Comparison of ENCODE assay signal across 1 cellular context in the genomic region with DNA sequence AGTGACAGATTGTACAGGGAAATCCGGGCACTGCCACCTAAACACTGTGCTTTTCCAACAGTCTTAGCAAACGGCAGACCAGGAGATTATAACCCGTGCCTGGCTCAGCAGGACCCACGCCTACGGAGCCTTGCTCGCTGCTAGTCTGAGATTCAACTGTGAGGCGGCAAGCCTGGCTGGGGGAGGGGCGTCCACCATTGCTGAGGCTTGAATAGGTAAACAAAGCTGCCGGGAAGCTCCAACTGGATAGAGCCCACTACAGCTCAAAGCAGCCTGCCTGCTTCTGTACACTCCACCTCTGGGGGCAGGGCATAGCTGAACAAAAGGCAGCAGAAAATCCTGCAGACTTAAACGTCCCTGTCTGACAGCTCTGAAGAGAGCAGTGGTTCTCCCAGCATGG.
A peak's percentile ranks its signal among the peaks of the same experiment; 100 is the strongest.
TF ChIP-seq lines count a peak whose summit lies in the region.

No MANE protein-coding gene starts in this region.

TF ChIP-seq in HepG2, 621 proteins besides CTCF, POLR2A, EP300 and RAD21:
- TF ChIP-seq YY1 (IDR thresholded peaks at IDR 0.05; ENCODE audit: insufficient read depth, insufficient replicate concordance, low read depth, low read length) (peak; percentile 18), FOXA1 (IDR thresholded peaks at IDR 0.05) (no peak), FOXA1 (CRISPR knock-in tag; IDR thresholded peaks at IDR 0.05) (peak; percentile 45; the same call in 1 of the 2 replicates)
- TF ChIP-seq, protein P1, sequence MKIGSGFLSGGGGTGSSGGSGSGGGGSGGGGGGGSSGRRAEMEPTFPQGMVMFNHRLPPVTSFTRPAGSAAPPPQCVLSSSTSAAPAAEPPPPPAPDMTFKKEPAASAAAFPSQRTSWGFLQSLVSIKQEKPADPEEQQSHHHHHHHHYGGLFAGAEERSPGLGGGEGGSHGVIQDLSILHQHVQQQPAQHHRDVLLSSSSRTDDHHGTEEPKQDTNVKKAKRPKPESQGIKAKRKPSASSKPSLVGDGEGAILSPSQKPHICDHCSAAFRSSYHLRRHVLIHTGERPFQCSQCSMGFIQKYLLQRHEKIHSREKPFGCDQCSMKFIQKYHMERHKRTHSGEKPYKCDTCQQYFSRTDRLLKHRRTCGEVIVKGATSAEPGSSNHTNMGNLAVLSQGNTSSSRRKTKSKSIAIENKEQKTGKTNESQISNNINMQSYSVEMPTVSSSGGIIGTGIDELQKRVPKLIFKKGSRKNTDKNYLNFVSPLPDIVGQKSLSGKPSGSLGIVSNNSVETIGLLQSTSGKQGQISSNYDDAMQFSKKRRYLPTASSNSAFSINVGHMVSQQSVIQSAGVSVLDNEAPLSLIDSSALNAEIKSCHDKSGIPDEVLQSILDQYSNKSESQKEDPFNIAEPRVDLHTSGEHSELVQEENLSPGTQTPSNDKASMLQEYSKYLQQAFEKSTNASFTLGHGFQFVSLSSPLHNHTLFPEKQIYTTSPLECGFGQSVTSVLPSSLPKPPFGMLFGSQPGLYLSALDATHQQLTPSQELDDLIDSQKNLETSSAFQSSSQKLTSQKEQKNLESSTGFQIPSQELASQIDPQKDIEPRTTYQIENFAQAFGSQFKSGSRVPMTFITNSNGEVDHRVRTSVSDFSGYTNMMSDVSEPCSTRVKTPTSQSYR (CRISPR knock-in tag; IDR thresholded peaks at IDR 0.05; ENCODE audit: borderline replicate concordance) = peak; percentile 79
- TF ChIP-seq, protein P2, sequence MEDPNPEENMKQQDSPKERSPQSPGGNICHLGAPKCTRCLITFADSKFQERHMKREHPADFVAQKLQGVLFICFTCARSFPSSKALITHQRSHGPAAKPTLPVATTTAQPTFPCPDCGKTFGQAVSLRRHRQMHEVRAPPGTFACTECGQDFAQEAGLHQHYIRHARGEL (CRISPR knock-in tag; IDR thresholded peaks at IDR 0.05) = no peak
